In the genomic region with DNA sequence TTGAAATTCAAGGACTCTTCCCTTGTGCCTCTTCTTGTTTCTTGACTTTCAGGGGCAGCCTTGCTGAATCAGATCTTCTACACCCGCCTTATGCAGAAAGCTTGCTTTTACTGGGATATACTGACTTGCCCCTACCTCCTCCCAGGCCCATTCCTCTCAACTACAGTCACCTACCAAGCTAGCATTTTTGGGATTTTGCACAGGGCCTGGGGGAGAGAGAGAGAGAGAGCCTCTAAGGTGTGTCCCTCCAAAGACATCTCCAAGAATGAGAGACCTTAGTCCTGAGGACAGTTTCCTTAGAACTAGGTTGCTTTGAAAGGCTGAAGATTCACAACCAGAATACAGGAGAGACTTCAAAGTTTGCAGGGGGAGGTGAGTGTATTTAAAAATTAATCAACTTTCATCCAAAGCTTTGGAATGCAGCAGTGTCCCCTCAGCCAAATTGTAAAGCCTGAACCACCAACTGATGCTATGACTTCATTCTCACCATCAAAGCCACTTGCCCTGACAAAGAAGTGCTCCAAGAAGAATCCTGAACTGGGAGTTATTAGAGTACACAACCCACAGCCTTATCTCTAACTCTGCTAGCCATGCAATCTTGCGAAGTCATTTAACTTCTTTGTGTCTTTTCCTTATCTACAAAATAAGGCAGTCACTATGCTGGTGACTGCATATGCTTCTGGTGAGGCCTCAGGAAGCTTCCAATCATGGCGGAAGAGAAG, we compare ENCODE assay signal across 12 cellular contexts.
"Had no signal": no experiment of that assay in that cellular context is flagged by ENCODE, and none has a peak within 500 bp of the region (broad histone marks: within the 10 kb centered on the region; RNA-seq: fewer than 3 reads in every experiment).

No MANE protein-coding gene starts in this region.

- ATAC-seq: lower lobe of right lung, SK-N-SH treated with all-trans-retinoic acid at 6 μM for 48 hours had no signal

- H3K4me1 ChIP-seq: lower lobe of right lung, thyroid gland, vagina had no signal

- DNase-seq: activated CD4-positive, alpha-beta T cell treated with anti-CD3 and anti-CD28 coated beads for 1 hour; activated naive CD4-positive, alpha-beta T cell treated with Interleukin-2 at 50 U/mL for 16 hours; brain microvascular endothelial cell; effector memory CD4-positive, alpha-beta T cell; hypothalamus; lower lobe of right lung; midbrain; retina; stimulated activated CD4-positive, alpha-beta T cell treated with anti-CD3 and anti-CD28 coated beads, Interleukin-4, amount 100 ng/mL, for 4 hours; thyroid gland had no signal

- H3K9me3 ChIP-seq: lower lobe of right lung, thyroid gland, vagina had no signal

- H3K27me3 ChIP-seq: brain microvascular endothelial cell, thyroid gland, vagina had no signal

- H3K36me3 ChIP-seq: brain microvascular endothelial cell, lower lobe of right lung, thyroid gland, vagina had no signal

- H3K4me3 ChIP-seq: lower lobe of right lung, thyroid gland, vagina had no signal

- H3K27ac ChIP-seq: brain microvascular endothelial cell, lower lobe of right lung, thyroid gland, vagina had no signal
